9 cellular contexts compared by ENCODE assay signal in the genomic region with DNA sequence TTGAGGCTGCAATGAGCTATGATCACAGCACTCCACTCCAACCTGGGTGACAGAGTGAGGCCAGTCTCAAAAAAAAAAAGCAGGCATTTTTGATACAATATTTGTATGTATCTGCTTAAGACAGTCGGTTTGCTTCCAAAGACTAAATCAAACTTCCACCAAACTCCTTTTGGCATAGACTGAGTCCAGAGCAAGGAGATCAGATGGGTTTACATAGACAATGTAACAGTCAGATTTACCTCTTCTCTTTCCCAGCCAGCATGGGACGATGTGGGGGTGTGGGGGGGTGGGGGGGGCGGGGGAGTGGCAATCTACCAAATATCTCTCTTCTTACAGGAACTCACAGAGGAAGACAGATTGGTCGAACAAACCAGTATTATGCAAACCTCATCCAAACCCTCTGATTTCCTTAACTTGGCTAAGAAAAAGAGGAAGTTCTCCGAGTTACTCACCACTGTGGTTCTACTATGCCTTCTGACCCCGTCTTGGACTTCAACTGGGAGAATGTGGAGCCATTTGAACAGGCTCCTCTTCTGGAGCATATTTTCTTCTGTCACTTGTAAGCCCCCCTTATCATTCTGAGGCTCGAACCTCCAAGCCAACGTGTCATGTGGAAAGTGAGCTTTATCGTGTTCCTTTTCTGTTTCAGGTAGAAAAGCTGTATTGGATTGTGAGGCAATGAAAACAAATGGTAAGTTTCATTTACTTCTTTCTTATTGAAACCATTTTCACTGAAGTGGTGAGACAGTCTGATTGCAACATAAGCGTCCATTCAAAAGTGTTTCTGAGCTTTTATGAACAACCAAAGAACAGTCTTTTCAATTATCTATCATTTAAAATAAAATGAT. TPM values are rescaled to one million over a fixed set of nuclear protein-coding genes. Genes with fewer than 3 reads are reported as not detected.
A peak's percentile ranks its signal among the peaks of the same experiment; 100 is the strongest.
DNase-seq lines count a peak whose midpoint lies in the region; ATAC-seq, FAIRE-seq and TF ChIP-seq lines count a peak whose summit lies in the region.
"Had no signal": no experiment of that assay in that cellular context is flagged by ENCODE, and none has a peak within 500 bp of the region (broad histone marks: within the 10 kb centered on the region; RNA-seq: fewer than 3 reads in every experiment).

A gene with protein sequence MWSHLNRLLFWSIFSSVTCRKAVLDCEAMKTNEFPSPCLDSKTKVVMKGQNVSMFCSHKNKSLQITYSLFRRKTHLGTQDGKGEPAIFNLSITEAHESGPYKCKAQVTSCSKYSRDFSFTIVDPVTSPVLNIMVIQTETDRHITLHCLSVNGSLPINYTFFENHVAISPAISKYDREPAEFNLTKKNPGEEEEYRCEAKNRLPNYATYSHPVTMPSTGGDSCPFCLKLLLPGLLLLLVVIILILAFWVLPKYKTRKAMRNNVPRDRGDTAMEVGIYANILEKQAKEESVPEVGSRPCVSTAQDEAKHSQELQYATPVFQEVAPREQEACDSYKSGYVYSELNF (plus strand): TSS at position 451 of the 848 bp plus-strand sequence. CDS start 54 bp downstream, at position 505.

- no peak for TF ChIP-seq POLR2A in esophagus muscularis mucosa (IDR thresholded peaks at IDR 0.05; ENCODE audit: low read depth)

- ATAC-seq in Right ventricle myocardium inferior (peak; percentile 96), pancreas (peak in 3 of 4 donors; percentile 75 to 94 (median 92)), HG02798 (IDR thresholded peaks at IDR 0.05; ENCODE audit: poor library complexity, unreplicated experiment) (no peak)

- H3K4me1 ChIP-seq in esophagus muscularis mucosa: peaks cover 0 to 8% (median 0%) of the 10 kb centered on the region in 4 donors
- H3K4me1 ChIP-seq in pancreas: no peaks in the 10 kb centered on the region

- H3K4me3 ChIP-seq in esophagus muscularis mucosa (peak within 1 kb of the TSS in 3 of 4 donors; percentile 4 to 25 (median 5)), pancreas (peak within 1 kb of the TSS in 1 of 4 donors; percentile 10)

- DNase-seq in Right ventricle myocardium inferior (ENCODE audit: missing footprints) (no peak), cardiac septum (ENCODE audit: low spot score) (no peak), RPMI8226 (peak; percentile 88), esophagus muscularis mucosa (ENCODE audit: extremely low spot score) (no peak), pancreas (peak in 1 of 6 donors; percentile 53), DMS114 treated with DMSO at 0.1 percent for 48 hours (lab: John Stamatoyannopoulos, UW; ENCODE audit: unreplicated experiment) (no peak), COR-L47 (lab: John Stamatoyannopoulos, UW) (no peak)

- intact Hi-C loops in Right ventricle myocardium inferior (cut with DNase I) (no loop called here), cardiac septum (cut with DNase I) (no loop called here), esophagus muscularis mucosa (cut with DNase I) (no loop called here), pancreas (cut with DNase I) (no loop called here)

- no peak for TF ChIP-seq EP300 in esophagus muscularis mucosa (IDR thresholded peaks at IDR 0.05)

- 37% methylated on average over 10 of the region's 10 CpGs for WGBS in esophagus muscularis mucosa
- 38 to 52% methylated on average over 10 of the region's 10 CpGs for WGBS in pancreas, 2 donors

- H3K27ac ChIP-seq in esophagus muscularis mucosa (replicated peaks in 1 of 4) (peak within 1 kb of the TSS in 3 of 4 donors; percentile 25 to 57 (median 48)), pancreas (peak within 1 kb of the TSS in 2 of 4 donors; percentile 35 to 57)

- FAIRE-seq in pancreas (lab: Jason Lieb, UNC): no peak
- FAIRE-seq: G401.6 had no signal

- H3K27me3 ChIP-seq in esophagus muscularis mucosa: no peaks in the 10 kb centered on the region
- H3K27me3 ChIP-seq in pancreas: no peaks in the 10 kb centered on the region

- H3K36me3 ChIP-seq in esophagus muscularis mucosa (no peaks in the 10 kb centered on the region), pancreas (no peaks in the 10 kb centered on the region)

- TF ChIP-seq CTCF in esophagus muscularis mucosa (IDR thresholded peaks at IDR 0.05) (no peak), pancreas (IDR thresholded peaks at IDR 0.05) (no peak)

- H3K9me3 ChIP-seq in esophagus muscularis mucosa (no peaks in the 10 kb centered on the region), pancreas (no peaks in the 10 kb centered on the region)

RNA-seq across cellular contexts. Expression of the gene that starts here (rescaled TPM):
- total RNA-seq in Right ventricle myocardium inferior (3.8 TPM), cardiac septum (3.6 TPM), esophagus muscularis mucosa (1 to 10 TPM; 2.9 to 6.6 (median 4.2) TPM), pancreas (1 to 10 TPM in 4 of 6 donors, under 1 TPM in 2; 0.51 to 6.3 (median 1.1) TPM)
- 1 to 10 TPM; 1.5 to 2.4 TPM for polyA plus RNA-seq in pancreas
